ENCODE assay signal across 1 cellular context in genomic region chr1:228836427-228836826, GRCh38.
TF ChIP-seq lines count a peak whose summit lies in the region.

No MANE protein-coding gene starts in this region.

TF ChIP-seq in HepG2, 621 proteins besides CTCF, POLR2A, EP300 and RAD21 (continued from another document and continues in another):
- TF ChIP-seq TEF (CRISPR knock-in tag; IDR thresholded peaks at IDR 0.05) (no peak), ZNF644 (CRISPR knock-in tag; IDR thresholded peaks at IDR 0.05; ENCODE audit: low read depth) (peak; percentile 76), MED8 (CRISPR knock-in tag; IDR thresholded peaks at IDR 0.05; ENCODE audit: insufficient replicate concordance) (no peak), ZNF619 (CRISPR knock-in tag; IDR thresholded peaks at IDR 0.05) (no peak), FOXK1 (CRISPR knock-in tag; IDR thresholded peaks at IDR 0.05; ENCODE audit: borderline replicate concordance, low read depth) (peak; percentile 46; the same call in 1 of the 2 replicates), CEBPG (CRISPR knock-in tag; IDR thresholded peaks at IDR 0.05) (peak; percentile 64), FOXP4 (CRISPR knock-in tag; IDR thresholded peaks at IDR 0.05) (peak; percentile 87), ZBTB37 (CRISPR knock-in tag; IDR thresholded peaks at IDR 0.05) (no peak), IKZF5 (CRISPR knock-in tag; IDR thresholded peaks at IDR 0.05) (peak; percentile 65; the same call in 1 of the 2 replicates), GATAD2A (CRISPR knock-in tag; IDR thresholded peaks at IDR 0.05) (peak; percentile 94), NFIC (IDR thresholded peaks at IDR 0.05; ENCODE audit: low read length) (no peak), BCL6 (CRISPR knock-in tag; IDR thresholded peaks at IDR 0.05) (peak; percentile 51; the same call in 1 of the 2 replicates), KMT2A (CRISPR knock-in tag; IDR thresholded peaks at IDR 0.05) (no peak), SOX5 (CRISPR knock-in tag; IDR thresholded peaks at IDR 0.05; ENCODE audit: borderline replicate concordance) (peak; percentile 77), ZNF546 (CRISPR knock-in tag; conservative IDR thresholded peaks at IDR 0.05) (no peak), KLF9 (CRISPR knock-in tag; IDR thresholded peaks at IDR 0.05; ENCODE audit: low read depth) (no peak), ZNF232 (CRISPR knock-in tag; IDR thresholded peaks at IDR 0.05; ENCODE audit: borderline replicate concordance) (no peak), FOXC1 (CRISPR knock-in tag; IDR thresholded peaks at IDR 0.05; ENCODE audit: borderline replicate concordance) (no peak), ZNF639 (CRISPR knock-in tag; conservative IDR thresholded peaks at IDR 0.05) (no peak), MED1 (CRISPR knock-in tag; IDR thresholded peaks at IDR 0.05) (peak; percentile 82), LRRFIP1 (CRISPR knock-in tag; conservative IDR thresholded peaks at IDR 0.05) (no peak), SMYD3 (CRISPR knock-in tag; IDR thresholded peaks at IDR 0.05) (no peak), POGK (CRISPR knock-in tag; conservative IDR thresholded peaks at IDR 0.05) (0 out of 2 replicates have a peak, but pooled peaks have one; percentile 27), PLSCR1 (CRISPR knock-in tag; IDR thresholded peaks at IDR 0.05; ENCODE audit: borderline replicate concordance) (no peak), MYNN (CRISPR knock-in tag; IDR thresholded peaks at IDR 0.05; ENCODE audit: low read depth) (no peak), ZNF569 (CRISPR knock-in tag; IDR thresholded peaks at IDR 0.05; ENCODE audit: borderline replicate concordance) (no peak), ETS1 (CRISPR knock-in tag; IDR thresholded peaks at IDR 0.05) (no peak), SKIL (CRISPR knock-in tag; IDR thresholded peaks at IDR 0.05; ENCODE audit: borderline replicate concordance) (no peak), ZHX2 (IDR thresholded peaks at IDR 0.05; ENCODE audit: low read depth) (no peak), ZHX2 (CRISPR knock-in tag; IDR thresholded peaks at IDR 0.05; ENCODE audit: borderline replicate concordance) (no peak), GLMP (CRISPR knock-in tag; IDR thresholded peaks at IDR 0.05; ENCODE audit: borderline replicate concordance) (no peak), SOX6 (IDR thresholded peaks at IDR 0.05) (no peak), SOX6 (CRISPR knock-in tag; IDR thresholded peaks at IDR 0.05) (peak; percentile 80), MIER3 (CRISPR knock-in tag; IDR thresholded peaks at IDR 0.05; ENCODE audit: borderline replicate concordance) (peak; percentile 60; the same call in 1 of the 2 replicates), HOXA9 (CRISPR knock-in tag; IDR thresholded peaks at IDR 0.05; ENCODE audit: borderline replicate concordance) (no peak)
